In the genomic region with DNA sequence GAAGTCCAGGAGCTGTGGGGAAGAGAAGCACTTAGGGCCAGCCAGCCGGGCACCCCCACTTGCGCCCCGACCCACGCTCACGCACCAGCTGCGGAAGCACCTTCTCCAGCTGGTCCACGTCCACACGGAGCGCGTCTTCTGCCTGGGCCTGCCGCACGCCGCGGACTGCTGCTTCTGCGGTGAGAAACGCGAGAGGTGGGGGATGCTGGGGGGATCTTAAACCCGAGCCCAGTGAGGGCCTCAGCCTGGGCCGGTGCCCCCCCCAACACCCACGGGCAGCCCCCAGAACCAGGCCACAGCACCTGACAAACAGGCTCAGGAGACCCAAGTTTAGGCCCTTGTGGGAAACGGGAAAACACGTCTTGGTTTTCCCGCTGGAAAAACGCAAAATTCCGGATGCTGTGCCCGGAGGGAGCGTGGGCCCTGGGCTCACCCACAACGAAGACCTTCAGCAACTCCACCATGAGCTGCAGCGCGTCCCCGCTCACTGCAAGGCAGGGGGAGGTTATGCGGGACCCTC, we compare ENCODE assay signal across 15 cellular contexts. TPM values are rescaled to one million over a fixed set of nuclear protein-coding genes. Genes with fewer than 3 reads are reported as not detected.
A peak's percentile ranks its signal among the peaks of the same experiment; 100 is the strongest.
DNase-seq lines count a peak whose midpoint lies in the region; ATAC-seq, FAIRE-seq and TF ChIP-seq lines count a peak whose summit lies in the region.
"Had no signal": no experiment of that assay in that cellular context is flagged by ENCODE, and none has a peak within 500 bp of the region (broad histone marks: within the 10 kb centered on the region; RNA-seq: fewer than 3 reads in every experiment).

No MANE protein-coding gene starts in this region.

- no peaks in the 10 kb centered on the region for H3K9me3 Mint-ChIP-seq in mesothelial cell of epicardium
- H3K9me3 Mint-ChIP-seq: CD4-positive, CD25-positive, alpha-beta regulatory T cell; H9; IgD-negative memory B cell had no signal

- no peaks in the 10 kb centered on the region for H3K27me3 ChIP-seq in cardiac muscle cell

- H3K4me3 Mint-ChIP-seq in mesothelial cell of epicardium, result peak overlapping the region; percentile 24

- no peaks in the 10 kb centered on the region for H3K36me3 Mint-ChIP-seq in mesothelial cell of epicardium
- H3K36me3 Mint-ChIP-seq: CD4-positive, CD25-positive, alpha-beta regulatory T cell; IgD-negative memory B cell had no signal

- POLR2A ChIA-PET in RWPE1 (lab: Yijun Ruan, JAX; ENCODE audit: low non-redundant PET), result interaction anchor here (2.0 kb wide), 1 partner anchor 60 kb away, joined by 4 read pairs; no protein-coding TSS in a partner anchor

- intact Hi-C loops in left cardiac atrium (cut with DNase I), result no loop called here

- H3K27ac Mint-ChIP-seq in mesothelial cell of epicardium, result no peak overlapping the region
- H3K27ac Mint-ChIP-seq: CD4-positive, CD25-positive, alpha-beta regulatory T cell had no signal

- CTCF ChIA-PET in RWPE1 (lab: Yijun Ruan, JAX), result interaction anchor here (0.7 to 4.9 kb wide), 14 partner anchors 10 to 906 kb away, joined by 3 to 128 read pairs (median 4); partner anchors contain the start of genes NOTUM and RAC3

- no peaks in the 10 kb centered on the region for H3K27me3 Mint-ChIP-seq in mesothelial cell of epicardium (ENCODE audit: low read depth)
- H3K27me3 Mint-ChIP-seq: CD4-positive, CD25-positive, alpha-beta regulatory T cell; IgD-negative memory B cell had no signal

- no peak for DNase-seq in cardiac muscle cell (ENCODE audit: low read depth in 1 of 2, low spot score in 1 of 2)
- DNase-seq in left cardiac atrium, result no peak
- no peak for DNase-seq in RWPE1 (ENCODE audit: low spot score)
- DNase-seq in mesothelial cell of epicardium (ENCODE audit: low spot score in 2 of 2, unreplicated experiment in 2 of 2), result no peak
- DNase-seq in urothelium cell line (ENCODE audit: low spot score), result no peak
- DNase-seq: GOT3 had no signal

- H3K9me3 ChIP-seq in cardiac muscle cell (ENCODE audit: low read depth), result no peaks in the 10 kb centered on the region
- H3K9me3 ChIP-seq: BLaER1 treated with 17β-estradiol and CSF1 and Interleukin-3, amounts not matched to agents 10 nM and 100 nM had no signal

- TF ChIP-seq CTCF in cardiac muscle cell (IDR thresholded peaks at IDR 0.05; ENCODE audit: low read depth, low read length) (no peak), RWPE1 (conservative IDR thresholded peaks at IDR 0.05; ENCODE audit: low read depth) (no peak), mesothelial cell of epicardium (IDR thresholded peaks at IDR 0.05; ENCODE audit: unreplicated experiment) (no peak)

- no peaks in the 10 kb centered on the region for H3K4me1 ChIP-seq in cardiac muscle cell (ENCODE audit: low read depth)

- peaks cover 21% of the 10 kb centered on the region for H3K4me1 Mint-ChIP-seq in mesothelial cell of epicardium

- no peak for ATAC-seq in left cardiac atrium
- no peak for ATAC-seq in GM21528 (IDR thresholded peaks at IDR 0.05; ENCODE audit: low FRiP score, unreplicated experiment)
- ATAC-seq in GM18861 (IDR thresholded peaks at IDR 0.05; ENCODE audit: unreplicated experiment), result no peak
- no peak for ATAC-seq in SK-N-SH treated with all-trans-retinoic acid at 6 μM for 48 hours

- peak overlapping the region; percentile 9 for H3K27ac ChIP-seq in cardiac muscle cell
- H3K27ac ChIP-seq in RWPE1, result peak overlapping the region; percentile 80
- H3K27ac ChIP-seq: BLaER1 treated with 17β-estradiol and CSF1 and Interleukin-3, amounts not matched to agents 10 nM and 100 nM had no signal

- no peaks in the 10 kb centered on the region for H3K36me3 ChIP-seq in cardiac muscle cell

- peak; percentile 46 for FAIRE-seq in urothelium cell line (lab: Jason Lieb, UNC)
- FAIRE-seq: GM18507 had no signal

- no peak overlapping the region for H3K4me3 ChIP-seq in cardiac muscle cell
- H3K4me3 ChIP-seq: BLaER1 treated with 17β-estradiol and CSF1 and Interleukin-3, amounts not matched to agents 10 nM and 100 nM had no signal

TF ChIP-seq in SK-N-SH treated with all-trans-retinoic acid at 6 μM for 48 hours, 23 proteins besides CTCF, POLR2A, EP300 and RAD21:
- no peak for TF ChIP-seq ARNTL (CRISPR knock-in tag; IDR thresholded peaks at IDR 0.05; ENCODE audit: borderline replicate concordance, low read depth)
- TF ChIP-seq OSR1 (CRISPR knock-in tag; IDR thresholded peaks at IDR 0.05), result no peak
- no peak for TF ChIP-seq ZNF70 (CRISPR knock-in tag; IDR thresholded peaks at IDR 0.05)
- TF ChIP-seq PPARA (CRISPR knock-in tag; IDR thresholded peaks at IDR 0.05; ENCODE audit: borderline replicate concordance), result no peak

RNA-seq across cellular contexts. Expression of gene CENPX, which starts 3.4 kb away (rescaled TPM):
- total RNA-seq in cardiac muscle cell (82.9 and 108 TPM in 2 replicates), left cardiac atrium (10 to 100 TPM; 27.2 to 37.2 TPM), mesothelial cell of epicardium (40.0 to 45.5 TPM (median 40.6 TPM) in 3 replicates)
- 98.2 and 129 TPM in 2 replicates for polyA plus RNA-seq in cardiac muscle cell

RNA-seq across cellular contexts. Expression of gene LRRC45, which starts 3.8 kb away (rescaled TPM):
- total RNA-seq in cardiac muscle cell (36.5 and 43.3 TPM in 2 replicates), left cardiac atrium (1 to 10 TPM; 3.7 to 7.9 TPM), mesothelial cell of epicardium (16.9 to 18.5 TPM (median 17.9 TPM) in 3 replicates)
- polyA plus RNA-seq in cardiac muscle cell, result 15.2 and 31.8 TPM in 2 replicates

RNA-seq across cellular contexts. Expression of gene RAC3, which starts 12.2 kb away (rescaled TPM):
- total RNA-seq in cardiac muscle cell (58.7 and 73.7 TPM in 2 replicates), left cardiac atrium (1 to 10 TPM; 3.8 to 4.2 TPM), mesothelial cell of epicardium (32.6 to 34.6 TPM (median 33.6 TPM) in 3 replicates)
- polyA plus RNA-seq in cardiac muscle cell, result 9.9 and 16.4 TPM in 2 replicates
- total RNA-seq: A172 had no signal
- polyA plus RNA-seq: IgD-negative memory B cell had no signal

RNA-seq across cellular contexts. Expression of gene DCXR, which starts 18.2 kb away (rescaled TPM):
- total RNA-seq in cardiac muscle cell (164 and 256 TPM in 2 replicates), left cardiac atrium (100 to 1,000 TPM; 132 to 161 TPM), mesothelial cell of epicardium (73.5 to 80.2 TPM (median 77.6 TPM) in 3 replicates)
- 228 and 312 TPM in 2 replicates for polyA plus RNA-seq in cardiac muscle cell

RNA-seq across cellular contexts. Expression of gene RFNG, which starts 32.3 kb away (rescaled TPM):
- total RNA-seq in cardiac muscle cell (94.6 and 104 TPM in 2 replicates), left cardiac atrium (10 to 100 TPM; 16.4 to 22.4 TPM), mesothelial cell of epicardium (53.8 to 57.3 TPM (median 55.6 TPM) in 3 replicates)
- polyA plus RNA-seq in cardiac muscle cell, result 91.0 and 98.3 TPM in 2 replicates
